9 cellular contexts compared by ENCODE assay signal in the genomic region with DNA sequence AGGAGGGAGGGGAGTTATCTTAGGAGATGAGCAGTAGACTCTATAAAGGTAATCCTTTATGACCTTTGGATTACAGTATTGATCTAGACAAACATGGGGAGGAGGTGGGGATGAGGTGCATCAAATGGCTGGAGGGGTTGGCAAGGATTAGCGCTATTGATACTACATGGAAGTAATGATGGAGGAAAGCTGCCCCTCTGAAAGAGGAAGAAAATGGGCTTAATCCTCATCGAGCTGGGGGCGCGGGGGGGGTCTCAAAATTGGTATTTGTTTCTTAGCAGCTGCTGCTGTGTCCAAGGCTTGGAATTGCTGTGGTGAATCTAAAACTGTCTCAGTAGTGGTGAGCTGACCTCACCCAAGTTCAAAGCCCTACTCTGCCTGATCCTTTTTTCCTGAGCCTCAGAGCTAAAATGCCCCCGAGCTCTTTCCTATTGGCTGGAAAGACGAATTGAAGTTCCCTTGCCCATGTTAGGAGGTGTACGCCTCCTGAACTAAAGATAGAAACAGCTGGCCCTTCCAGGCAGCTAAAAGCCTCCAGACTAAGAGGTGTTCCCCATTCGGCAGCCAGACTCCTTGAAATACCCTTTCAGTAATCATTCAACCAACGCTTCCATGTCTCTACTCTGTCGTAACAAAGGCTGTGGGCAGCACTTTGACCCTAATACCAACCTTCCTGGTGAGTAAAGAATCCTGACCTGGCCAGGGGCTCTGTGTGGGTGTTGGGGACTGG. TPM values are rescaled to one million over a fixed set of nuclear protein-coding genes. Genes with fewer than 3 reads are reported as not detected.
DNase-seq lines count a peak whose midpoint lies in the region; ATAC-seq, FAIRE-seq and TF ChIP-seq lines count a peak whose summit lies in the region.
"Had no signal": no experiment of that assay in that cellular context is flagged by ENCODE, and none has a peak within 500 bp of the region (broad histone marks: within the 10 kb centered on the region; RNA-seq: fewer than 3 reads in every experiment).

Gene ITGB1BP2 (plus strand): TSS at position 556 of the 730 bp plus-strand sequence. CDS start 57 bp downstream, at position 613.

- no peaks in the 10 kb centered on the region for H3K79me2 ChIP-seq in fibroblast of lung (ENCODE audit: control insufficient read depth, insufficient read depth, low read length)

- peak; percentile 50 for TF ChIP-seq POLR2A in GM12891 (IDR thresholded peaks at IDR 0.05; ENCODE audit: low read depth, low read length)

- H3K27me3 ChIP-seq in fibroblast of lung (ENCODE audit: control insufficient read depth, insufficient read depth, low read length), result no peaks in the 10 kb centered on the region
- peaks cover 0 to 5% (median 0%) of the 10 kb centered on the region in 3 donors for H3K27me3 ChIP-seq in psoas muscle (ENCODE audit: insufficient read depth in 3 of 3, low read length in 2 of 3)

- intact Hi-C loops in psoas muscle (cut with DNase I), result loop anchor here in 1 of 2 donors (10.0 kb wide), 1 partner anchor 63 kb away; the partner anchor contains the start of gene TAF1

- no peak within 1 kb of the TSS for H3K9ac ChIP-seq in fibroblast of lung (ENCODE audit: insufficient read depth, low read length)

- DNase-seq in GM12891 (ENCODE audit: insufficient read length, low spot score) (no peak), OCI-M1 (lab: John Stamatoyannopoulos, UW) (peak; percentile 35), fibroblast of lung (ENCODE audit: low read depth in 2 of 2) (peak; percentile 60 to 69), psoas muscle (no peak), midbrain (lab: John Stamatoyannopoulos, UW) (no peak)
- DNase-seq in activated effector memory CD4-positive, alpha-beta T cell treated with anti-CD3 and anti-CD28 coated beads, Interleukin-2, amount 50 U/mL, for 16 hours, result no peak
- DNase-seq: NCI-H226 had no signal

- peak; percentile 89 to 93 (median 93) for ATAC-seq in psoas muscle
- no peak for ATAC-seq in HG03025 (IDR thresholded peaks at IDR 0.05; ENCODE audit: low FRiP score, unreplicated experiment)
- no peak for ATAC-seq in HG03097 (IDR thresholded peaks at IDR 0.05; ENCODE audit: low FRiP score, unreplicated experiment)

- no peaks in the 10 kb centered on the region for H3K36me3 ChIP-seq in fibroblast of lung (ENCODE audit: control insufficient read depth, insufficient read depth, low read length)
- peaks cover 0 to 53% of the 10 kb centered on the region in 2 donors for H3K36me3 ChIP-seq in psoas muscle (ENCODE audit: insufficient read depth in 1 of 2, low read depth in 1 of 2)

- TF ChIP-seq CTCF in fibroblast of lung (conservative IDR thresholded peaks at IDR 0.05 in 1 of 2, IDR thresholded peaks at IDR 0.05 in 1 of 2; ENCODE audit: low read depth in 1 of 2, low read length in 2 of 2) (no peak), psoas muscle (IDR thresholded peaks at IDR 0.05) (no peak)

- no peak within 1 kb of the TSS for H3K27ac ChIP-seq in fibroblast of lung (ENCODE audit: insufficient read depth, low read length)
- peak within 1 kb of the TSS; percentile 80 for H3K27ac ChIP-seq in psoas muscle

- H3K4me2 ChIP-seq in fibroblast of lung (ENCODE audit: extremely low read depth, insufficient read depth, low read length), result no peak within 1 kb of the TSS

- no peaks in the 10 kb centered on the region for H4K20me1 ChIP-seq in fibroblast of lung (ENCODE audit: control insufficient read depth, extremely low read depth, insufficient read depth, low read length)

- H3K4me3 ChIP-seq in fibroblast of lung (replicated peaks in 1 of 4; ENCODE audit: control extremely low read depth in 1 of 4, insufficient read depth in 1 of 4, low read depth in 3 of 4, low read length in 4 of 4), result no peak within 1 kb of the TSS
- H3K4me3 ChIP-seq in psoas muscle, result peak within 1 kb of the TSS; percentile 58

- H3K9me3 ChIP-seq in fibroblast of lung (ENCODE audit: control insufficient read depth, insufficient read depth, low read depth, low read length) (no peaks in the 10 kb centered on the region), psoas muscle (no peaks in the 10 kb centered on the region)

- H2AFZ ChIP-seq in fibroblast of lung (ENCODE audit: low read length), result no peak within 1 kb of the TSS

- no peak for FAIRE-seq in GM12891 (lab: Jason Lieb, UNC)

- WGBS in psoas muscle, 3 donors, result 30 to 44% (median 43%) methylated on average over 10 of the region's 10 CpGs

- H3K4me1 ChIP-seq in fibroblast of lung (ENCODE audit: control insufficient read depth, extremely low read depth, insufficient read depth, low read length) (no peaks in the 10 kb centered on the region), psoas muscle (peaks cover 4% of the 10 kb centered on the region)

TF ChIP-seq in GM12891, 5 proteins besides CTCF, POLR2A, EP300 and RAD21:
- TF ChIP-seq POU2F2 (IDR thresholded peaks at IDR 0.05; ENCODE audit: low read depth, low read length) (no peak), PAX5 (IDR thresholded peaks at IDR 0.05; ENCODE audit: insufficient read depth, low read length, severe bottlenecking) (no peak), SPI1 (IDR thresholded peaks at IDR 0.05; ENCODE audit: low read depth, low read length) (no peak), TAF1 (IDR thresholded peaks at IDR 0.05; ENCODE audit: low read depth, low read length) (no peak), POLR2AphosphoS5 (IDR thresholded peaks at IDR 0.05; ENCODE audit: low read depth, low read length) (no peak; the same call in none of the 2 replicates)

RNA-seq across cellular contexts. Expression of gene ITGB1BP2, which starts in this region (rescaled TPM):
- polyA plus RNA-seq in GM12891 (2012; ENCODE audit: low read depth, missing spikeins), result 1.9 TPM
- 0.51 and 0.66 TPM in 2 replicates for total RNA-seq in fibroblast of lung
- polyA plus RNA-seq in fibroblast of lung, result 0.62 and 1.8 TPM in 2 replicates
- polyA plus RNA-seq in fibroblast of lung (2012), result 0.35 and 1.0 TPM in 2 replicates
- polyA minus RNA-seq in fibroblast of lung (ENCODE audit: low replicate concordance), result not detected in 2 replicates
- 10 to 100 TPM in 3 of 4 donors, 1 to 10 TPM in 1; 7.8 to 35.2 (median 16.7) TPM for total RNA-seq in psoas muscle
- polyA plus RNA-seq in psoas muscle, result 10 to 100 TPM in 2 of 3 donors, 1 to 10 TPM in 1; 4.4 to 26.8 (median 13.8) TPM

Comparison
In these comparisons a context has a peak if more than half of its experiments do, and no peak if none do; other contexts are left out.
1. DNase-seq: peak in OCI-M1 (single experiment) and fibroblast of lung (2 of 2); none in GM12891 (single experiment), psoas muscle (0 of 2), activated effector memory CD4-positive, alpha-beta T cell treated with anti-CD3 and anti-CD28 coated beads, Interleukin-2, amount 50 U/mL, for 16 hours (single experiment) and midbrain (single experiment).
2. ATAC-seq: peak in psoas muscle (4 of 4); none in HG03025 (single experiment) and HG03097 (single experiment).